In genomic region chr1:116769561-116769977, GRCh38 we compare ENCODE assay signal across 8 cellular contexts. TPM values are rescaled to one million over a fixed set of nuclear protein-coding genes. Genes with fewer than 3 reads are reported as not detected.
DNase-seq lines count a peak whose midpoint lies in the region; ATAC-seq and TF ChIP-seq lines count a peak whose summit lies in the region.

No MANE protein-coding gene starts in this region.

- no peak overlapping the region for H3K4ac ChIP-seq in neuronal stem cell (ENCODE audit: low read length)

- DNase-seq in DND-41 (peak; percentile 93), NCI-H82 treated with DMSO at 0.1 percent for 48 hours (lab: John Stamatoyannopoulos, UW; ENCODE audit: unreplicated experiment) (no peak), head of caudate nucleus (no peak), neuronal stem cell (ENCODE audit: low spot score) (no peak)
- peak; percentile 100 for DNase-seq in Jurkat, Clone E6-1 (ENCODE audit: low read depth, low spot score)
- DNase-seq in activated CD8-positive, alpha-beta memory T cell treated with anti-CD3 and anti-CD28 coated beads for 1 hour (ENCODE audit: extremely low read depth in 1 of 2, low read depth in 1 of 2): peak; percentile 33 to 46

- intact Hi-C loops in head of caudate nucleus (cut with DNase I): no loop called here

- no peaks in the 10 kb centered on the region for H3K79me1 ChIP-seq in neuronal stem cell (ENCODE audit: low read depth, low read length)

- H3K4me1 ChIP-seq in DND-41 (ENCODE audit: insufficient read depth, low read length): peaks cover 84% of the 10 kb centered on the region
- H3K4me1 ChIP-seq in mucosa of rectum (ENCODE audit: control insufficient read depth in 2 of 2, insufficient read depth in 2 of 2, low read length in 2 of 2): peaks cover 0 to 3% of the 10 kb centered on the region in 2 donors
- no peaks in the 10 kb centered on the region for H3K4me1 ChIP-seq in neuronal stem cell (ENCODE audit: control insufficient read depth in 2 of 2, insufficient read depth in 1 of 2, low read depth in 1 of 2, low read length in 2 of 2)

- no peak overlapping the region for H2BK15ac ChIP-seq in neuronal stem cell (ENCODE audit: low read length)

- H3K4me3 ChIP-seq in DND-41 (ENCODE audit: low read depth in 1 of 2, low read length in 2 of 2) (peak overlapping the region in 1 of 2 experiments; percentile 35; a peak in 1 of 4 replicates), mucosa of rectum (ENCODE audit: low read length in 2 of 2) (no peak overlapping the region), neuronal stem cell (ENCODE audit: low read length in 2 of 2) (no peak overlapping the region)
- H3K4me3 ChIP-seq in Jurkat, Clone E6-1 (ENCODE audit: low read length): peak overlapping the region; percentile 30

- ATAC-seq in DND-41 (ENCODE audit: insufficient read depth, low read depth) (peak; percentile 94), GM21381 (IDR thresholded peaks at IDR 0.05; ENCODE audit: unreplicated experiment) (peak; percentile 91)

- no peaks in the 10 kb centered on the region for H4K20me1 ChIP-seq in DND-41 (ENCODE audit: insufficient read depth, low read length)

- H3K4me2 ChIP-seq in DND-41 (ENCODE audit: insufficient read depth, low read length) (peak overlapping the region; percentile 54), neuronal stem cell (ENCODE audit: insufficient read depth, low read length, poor library complexity, severe bottlenecking) (no peak overlapping the region)

- peak overlapping the region; percentile 100 for H3K27ac ChIP-seq in DND-41 (ENCODE audit: low read length)
- H3K27ac ChIP-seq in mucosa of rectum (ENCODE audit: low read depth in 2 of 2, low read length in 2 of 2): peak overlapping the region; percentile 27 to 49
- no peak overlapping the region for H3K27ac ChIP-seq in neuronal stem cell (replicated peaks; ENCODE audit: low read length)

- H3K9ac ChIP-seq in DND-41 (ENCODE audit: low read depth, low read length) (peak overlapping the region; percentile 76), mucosa of rectum (ENCODE audit: low read depth in 1 of 2, low read length in 2 of 2) (no peak overlapping the region), neuronal stem cell (ENCODE audit: low read depth, low read length, poor library complexity) (no peak overlapping the region)

- no CpG with 5 or more reads among the region's 1 CpG for WGBS in neuronal stem cell (ENCODE audit: extremely low coverage in 2 of 2, insufficient read length in 2 of 2, insufficient replicate concordance in 1 of 2), 2 donors

- no peak overlapping the region for H4K91ac ChIP-seq in neuronal stem cell (ENCODE audit: low read depth, low read length, poor library complexity)

- H2AFZ ChIP-seq in DND-41 (ENCODE audit: low read depth, low read length) (peak overlapping the region; percentile 60; the same call in 1 of the 2 replicates), neuronal stem cell (ENCODE audit: low read length) (no peak overlapping the region)

- no peak overlapping the region for H3K23ac ChIP-seq in neuronal stem cell (ENCODE audit: low read depth, low read length, poor library complexity)

- H2BK12ac ChIP-seq in neuronal stem cell (ENCODE audit: low read length): no peak overlapping the region

- H3K9me3 ChIP-seq in DND-41 (ENCODE audit: insufficient read depth, low read length, severe bottlenecking): peaks cover 4% of the 10 kb centered on the region
- H3K9me3 ChIP-seq in mucosa of rectum (ENCODE audit: control insufficient read depth in 2 of 2, low read length in 2 of 2): no peaks in the 10 kb centered on the region
- H3K9me3 ChIP-seq in neuronal stem cell (replicated peaks in 1 of 2; ENCODE audit: control insufficient read depth in 2 of 2, insufficient read depth in 1 of 2, low read depth in 1 of 2, low read length in 2 of 2): no peaks in the 10 kb centered on the region

- no peak overlapping the region for H3K18ac ChIP-seq in neuronal stem cell (ENCODE audit: low read length)

- H3K36me3 ChIP-seq in DND-41 (ENCODE audit: insufficient read depth, low read length) (no peaks in the 10 kb centered on the region), mucosa of rectum (ENCODE audit: control insufficient read depth in 2 of 2, insufficient read depth in 2 of 2, low read length in 2 of 2) (no peaks in the 10 kb centered on the region), neuronal stem cell (replicated peaks in 1 of 2; ENCODE audit: control insufficient read depth in 2 of 2, insufficient read depth in 2 of 2, low read length in 2 of 2) (no peaks in the 10 kb centered on the region)

- H3K79me2 ChIP-seq in DND-41 (ENCODE audit: insufficient read depth, low read length): no peaks in the 10 kb centered on the region

- no peak for TF ChIP-seq CTCF in DND-41 (IDR thresholded peaks at IDR 0.05; ENCODE audit: borderline replicate concordance, extremely low read depth, low read length, poor library complexity, severe bottlenecking)

- no peak overlapping the region for H3K14ac ChIP-seq in neuronal stem cell (ENCODE audit: low read length)

- no peak overlapping the region for H2BK5ac ChIP-seq in neuronal stem cell (ENCODE audit: low read length)

- H4K8ac ChIP-seq in neuronal stem cell (ENCODE audit: low read depth, low read length): no peak overlapping the region

- no peak overlapping the region for H2AK5ac ChIP-seq in neuronal stem cell (ENCODE audit: low read depth, low read length)

- H2BK120ac ChIP-seq in neuronal stem cell (ENCODE audit: low read depth, low read length): no peak overlapping the region

- no peaks in the 10 kb centered on the region for H3K27me3 ChIP-seq in DND-41 (ENCODE audit: insufficient read depth, low read length, poor library complexity)
- H3K27me3 ChIP-seq in mucosa of rectum (ENCODE audit: control insufficient read depth in 2 of 2, insufficient read depth in 2 of 2, low read length in 2 of 2): no peaks in the 10 kb centered on the region
- H3K27me3 ChIP-seq in neuronal stem cell (ENCODE audit: control insufficient read depth in 3 of 3, insufficient read depth in 3 of 3, low read depth in 1 of 3, low read length in 3 of 3): no peaks in the 10 kb centered on the region

RNA-seq across cellular contexts. Expression of gene CD2, which starts 15.3 kb away (rescaled TPM):
- 5.6 TPM for polyA plus RNA-seq in Jurkat, Clone E6-1 (2012; ENCODE audit: insufficient read depth, insufficient read length)
- polyA plus RNA-seq in neuronal stem cell (2013, experiment 1 of 2): not detected
- polyA plus RNA-seq in neuronal stem cell (2013, experiment 2 of 2): not detected

Comparison
In these comparisons a context has a peak if more than half of its experiments do, and no peak if none do; other contexts are left out.
1. DNase-seq: peak in DND-41 (single experiment), Jurkat, Clone E6-1 (single experiment) and activated CD8-positive, alpha-beta memory T cell treated with anti-CD3 and anti-CD28 coated beads for 1 hour (2 of 2); none in NCI-H82 treated with DMSO at 0.1 percent for 48 hours (single experiment), head of caudate nucleus (0 of 42) and neuronal stem cell (single experiment).